ENCODE assay signal across 20 cellular contexts in genomic region chr9:89622933-89623861, GRCh38. TPM values are rescaled to one million over a fixed set of nuclear protein-coding genes. Genes with fewer than 3 reads are reported as not detected.
DNase-seq lines count a peak whose midpoint lies in the region; ATAC-seq, FAIRE-seq and TF ChIP-seq lines count a peak whose summit lies in the region.
"Had no signal": no experiment of that assay in that cellular context is flagged by ENCODE, and none has a peak within 500 bp of the region (broad histone marks: within the 10 kb centered on the region; RNA-seq: fewer than 3 reads in every experiment).

No MANE protein-coding gene starts in this region.

- H3K27ac ChIP-seq in gastrocnemius medialis (peak overlapping the region; percentile 88 to 94 (median 90)), thyroid gland (no peak overlapping the region)
- H3K27ac ChIP-seq: adrenal gland, SK-N-MC had no signal

- TF ChIP-seq POLR2A in gastrocnemius medialis (IDR thresholded peaks at IDR 0.05) (peak; percentile 23 to 48), GM12892 (IDR thresholded peaks at IDR 0.05; ENCODE audit: low read depth, low read length) (no peak), thyroid gland (IDR thresholded peaks at IDR 0.05) (no peak)

- H3K27me3 ChIP-seq in gastrocnemius medialis (no peaks in the 10 kb centered on the region), thyroid gland (no peaks in the 10 kb centered on the region)
- H3K27me3 ChIP-seq: adrenal gland, MG63 had no signal

- H3K4me1 ChIP-seq in gastrocnemius medialis: peaks cover 56 to 59% of the 10 kb centered on the region in 2 donors
- peaks cover 53 to 61% of the 10 kb centered on the region in 2 donors for H3K4me1 ChIP-seq in thyroid gland

- DNase-seq in NCI-H2081 (lab: John Stamatoyannopoulos, UW) (peak; percentile 32 to 81), chondrocyte (ENCODE audit: low spot score) (peak; percentile 62), left kidney (ENCODE audit: low read depth, low spot score) (peak; percentile 79), gastrocnemius medialis (peak; percentile 81 to 89), GM12892 (ENCODE audit: insufficient read length) (no peak), thyroid gland (no peak)
- no peak for DNase-seq in activated naive CD8-positive, alpha-beta T cell treated with anti-CD3 and anti-CD28 coated beads, Interleukin-2, amount 50 U/mL, for 24 hours
- no peak for DNase-seq in activated CD4-positive, alpha-beta T cell treated with anti-CD3 and anti-CD28 coated beads, Interleukin-2, amount 50 U/mL, for 48 hours
- DNase-seq: activated CD4-positive, alpha-beta T cell treated with anti-CD3 and anti-CD28 coated beads for 1 hour; activated CD8-positive, alpha-beta memory T cell treated with anti-CD3 and anti-CD28 coated beads, Interleukin-2, amount 10 ng/mL, durations not matched to agents 7 days and 5 days; central memory CD4-positive, alpha-beta T cell; endodermal cell; HFFc6; MG63; NCI-H1694 treated with DMSO at 0.1 percent for 48 hours; NCI-H510A had no signal

- H3K4me3 ChIP-seq in gastrocnemius medialis (peak overlapping the region; percentile 12 to 32 (median 24)), thyroid gland (replicated peaks in 1 of 3) (no peak overlapping the region)
- H3K4me3 ChIP-seq: adrenal gland, MG63, SK-N-MC had no signal

- no peaks in the 10 kb centered on the region for H3K36me3 Mint-ChIP-seq in chondrocyte (ENCODE audit: low read depth)
- no peaks in the 10 kb centered on the region for H3K36me3 Mint-ChIP-seq in activated naive CD8-positive, alpha-beta T cell treated with anti-CD3 and anti-CD28 coated beads, Interleukin-2, amount 50 U/mL, for 24 hours (ENCODE audit: low read depth)
- H3K36me3 Mint-ChIP-seq: activated CD8-positive, alpha-beta memory T cell treated with anti-CD3 and anti-CD28 coated beads, Interleukin-2, amount 10 ng/mL, durations not matched to agents 7 days and 5 days had no signal

- FAIRE-seq in GM12892 (lab: Jason Lieb, UNC): no peak

- H3K36me3 ChIP-seq in gastrocnemius medialis (no peaks in the 10 kb centered on the region), thyroid gland (no peaks in the 10 kb centered on the region)
- H3K36me3 ChIP-seq: adrenal gland, MG63 had no signal

- ATAC-seq in gastrocnemius medialis: peak; percentile 67 to 78
- ATAC-seq in activated naive CD8-positive, alpha-beta T cell treated with anti-CD3 and anti-CD28 coated beads, Interleukin-2, amount 50 U/mL, for 24 hours: no peak
- ATAC-seq: activated CD8-positive, alpha-beta memory T cell treated with anti-CD3 and anti-CD28 coated beads, Interleukin-2, amount 10 ng/mL, durations not matched to agents 7 days and 5 days had no signal

- H3K9me3 ChIP-seq in gastrocnemius medialis (no peaks in the 10 kb centered on the region), thyroid gland (no peaks in the 10 kb centered on the region)
- H3K9me3 ChIP-seq: adrenal gland, MG63 had no signal

- H3K9me3 Mint-ChIP-seq in chondrocyte (ENCODE audit: low read depth): no peaks in the 10 kb centered on the region
- H3K9me3 Mint-ChIP-seq in activated naive CD8-positive, alpha-beta T cell treated with anti-CD3 and anti-CD28 coated beads, Interleukin-2, amount 50 U/mL, for 24 hours: no peaks in the 10 kb centered on the region
- H3K9me3 Mint-ChIP-seq: activated T-helper 2 cell treated with anti-CD3 and anti-CD28 coated beads, Interferon-gamma antibody, Interleukin-2, Interleukin-4, amounts not matched to agents 10 μg/mL and 5 μg/mL and 100 μg/mL, durations not matched to agents 14 hours and 24 hours and 36 hours; endodermal cell; HFFc6; stimulated activated naive CD8-positive, alpha-beta T cell treated with anti-CD3 and anti-CD28 coated beads, Interleukin-15, Interleukin-2, amounts not matched to agents 100 ng/mL and 50 ng/mL, for 24 hours had no signal

- intact Hi-C loops in gastrocnemius medialis (cut with DNase I; ENCODE audit: low total_unique reads): loop anchor here (5.0 kb wide), 1 partner anchor 254 kb away; no protein-coding TSS in a partner anchor
- intact Hi-C loops in thyroid gland (cut with DNase I): loop anchor here (5.0 kb wide), 1 partner anchor 34 kb away; no protein-coding TSS in a partner anchor

- no peak overlapping the region for H3K4me3 Mint-ChIP-seq in chondrocyte (ENCODE audit: unreplicated experiment)
- no peak overlapping the region for H3K4me3 Mint-ChIP-seq in activated naive CD8-positive, alpha-beta T cell treated with anti-CD3 and anti-CD28 coated beads, Interleukin-2, amount 50 U/mL, for 24 hours
- H3K4me3 Mint-ChIP-seq: activated CD8-positive, alpha-beta memory T cell treated with anti-CD3 and anti-CD28 coated beads, Interleukin-2, amount 10 ng/mL, durations not matched to agents 7 days and 5 days; endodermal cell; HFFc6; stimulated activated naive CD8-positive, alpha-beta T cell treated with anti-CD3 and anti-CD28 coated beads, Interleukin-15, Interleukin-2, amounts not matched to agents 100 ng/mL and 50 ng/mL, for 24 hours had no signal

- H3K27me3 Mint-ChIP-seq in chondrocyte (ENCODE audit: low read depth): peaks cover 12% of the 10 kb centered on the region
- H3K27me3 Mint-ChIP-seq in activated naive CD8-positive, alpha-beta T cell treated with anti-CD3 and anti-CD28 coated beads, Interleukin-2, amount 50 U/mL, for 24 hours: peaks cover 1% of the 10 kb centered on the region
- H3K27me3 Mint-ChIP-seq: stimulated activated naive CD8-positive, alpha-beta T cell treated with anti-CD3 and anti-CD28 coated beads, Interleukin-15, Interleukin-2, amounts not matched to agents 100 ng/mL and 50 ng/mL, for 24 hours had no signal

- peaks cover 2% of the 10 kb centered on the region for H3K4me1 Mint-ChIP-seq in chondrocyte (ENCODE audit: low read depth)
- H3K4me1 Mint-ChIP-seq in activated naive CD8-positive, alpha-beta T cell treated with anti-CD3 and anti-CD28 coated beads, Interleukin-2, amount 50 U/mL, for 24 hours: no peaks in the 10 kb centered on the region

- in situ Hi-C loops in gastrocnemius medialis (cut with MboI; ENCODE audit: low sequenced_read_pairs in 4 of 4): loop anchor here (25.0 kb wide), 1 partner anchor 264 kb away; no protein-coding TSS in a partner anchor

- TF ChIP-seq CTCF in chondrocyte (IDR thresholded peaks at IDR 0.05) (no peak), gastrocnemius medialis (IDR thresholded peaks at IDR 0.05 in 4 of 5, conservative IDR thresholded peaks at IDR 0.05 in 1 of 5) (no peak), thyroid gland (IDR thresholded peaks at IDR 0.05) (no peak)

- no peak overlapping the region for H3K27ac Mint-ChIP-seq in chondrocyte (ENCODE audit: unreplicated experiment)
- H3K27ac Mint-ChIP-seq in activated naive CD8-positive, alpha-beta T cell treated with anti-CD3 and anti-CD28 coated beads, Interleukin-2, amount 50 U/mL, for 24 hours: no peak overlapping the region
- H3K27ac Mint-ChIP-seq: activated CD8-positive, alpha-beta memory T cell treated with anti-CD3 and anti-CD28 coated beads, Interleukin-2, amount 10 ng/mL, durations not matched to agents 7 days and 5 days; activated T-helper 2 cell treated with anti-CD3 and anti-CD28 coated beads, Interferon-gamma antibody, Interleukin-2, Interleukin-4, amounts not matched to agents 10 μg/mL and 5 μg/mL and 100 μg/mL, durations not matched to agents 14 hours and 24 hours and 36 hours; endodermal cell; HFFc6; stimulated activated naive CD8-positive, alpha-beta T cell treated with anti-CD3 and anti-CD28 coated beads, Interleukin-15, Interleukin-2, amounts not matched to agents 100 ng/mL and 50 ng/mL, for 24 hours had no signal

- WGBS in thyroid gland, 2 donors: 92 to 94% methylated on average over 15 to 20 of the region's 20 CpGs

RNA-seq across cellular contexts. Expression of gene GADD45G, which starts 18.4 kb away (rescaled TPM):
- total RNA-seq in chondrocyte (1.5 to 4.6 TPM (median 3.2 TPM) in 3 replicates), gastrocnemius medialis (100 to 1,000 TPM in 3 of 4 donors, 10 to 100 TPM in 1; 84.6 to 154 (median 117) TPM), thyroid gland (10 to 100 TPM in 3 of 4 donors, 1 to 10 TPM in 1; 8.3 to 27.2 (median 14.4) TPM)
- 0.68 TPM for polyA plus RNA-seq in GM12892 (2012; ENCODE audit: missing spikeins)

Comparison
In these comparisons a context has a peak if more than half of its experiments do, and no peak if none do; other contexts are left out.
1. DNase-seq: peak in NCI-H2081 (2 of 2), chondrocyte (single experiment), left kidney (single experiment) and gastrocnemius medialis (2 of 2); none in activated naive CD8-positive, alpha-beta T cell treated with anti-CD3 and anti-CD28 coated beads, Interleukin-2, amount 50 U/mL, for 24 hours (single experiment), GM12892 (single experiment), thyroid gland (0 of 2) and activated CD4-positive, alpha-beta T cell treated with anti-CD3 and anti-CD28 coated beads, Interleukin-2, amount 50 U/mL, for 48 hours (0 of 2).
2. H3K27ac ChIP-seq: peak in gastrocnemius medialis (4 of 4); none in thyroid gland (0 of 3).
3. H3K4me3 ChIP-seq: peak in gastrocnemius medialis (4 of 4); none in thyroid gland (0 of 3).
4. POLR2A ChIP-seq: peak in gastrocnemius medialis (2 of 2); none in GM12892 (single experiment) and thyroid gland (0 of 2).